In genomic region chr11:114057605-114058004, GRCh38 we compare ENCODE assay signal across 22 cellular contexts. TPM values are rescaled to one million over a fixed set of nuclear protein-coding genes. Genes with fewer than 3 reads are reported as not detected.
A peak's percentile ranks its signal among the peaks of the same experiment; 100 is the strongest.
DNase-seq lines count a peak whose midpoint lies in the region; ATAC-seq, FAIRE-seq and TF ChIP-seq lines count a peak whose summit lies in the region.
"Had no signal": no experiment of that assay in that cellular context is flagged by ENCODE, and none has a peak within 500 bp of the region (broad histone marks: within the 10 kb centered on the region; RNA-seq: fewer than 3 reads in every experiment).

No MANE protein-coding gene starts in this region.

- H3K27ac ChIP-seq in heart right ventricle (peak overlapping the region in 6 of 10 donors; percentile 39 to 99 (median 96)), upper lobe of right lung (peak overlapping the region; percentile 60), kidney (ENCODE audit: low read depth in 2 of 2, low read length in 2 of 2) (no peak overlapping the region)
- H3K27ac ChIP-seq: A549 had no signal

- H3K27ac Mint-ChIP-seq in brain (peak overlapping the region in 3 of 5 experiments; percentile 7 to 73 (median 59)), neural crest cell (ENCODE audit: unreplicated experiment) (no peak overlapping the region)
- H3K27ac Mint-ChIP-seq: activated CD4-positive, alpha-beta memory T cell treated with anti-CD3 and anti-CD28 coated beads for 36 hours had no signal

- no peaks in the 10 kb centered on the region for H3K36me3 Mint-ChIP-seq in brain
- H3K36me3 Mint-ChIP-seq in neural crest cell (ENCODE audit: low read depth): no peaks in the 10 kb centered on the region
- H3K36me3 Mint-ChIP-seq: activated CD4-positive, alpha-beta memory T cell treated with anti-CD3 and anti-CD28 coated beads for 36 hours had no signal

- WGBS in heart right ventricle, 2 donors: 32 to 96% methylated on average over 1 of the region's 1 CpG

- DNase-seq in heart right ventricle (no peak), cardiac septum (ENCODE audit: low spot score) (no peak), neural crest cell (ENCODE audit: low read depth, low spot score) (no peak), upper lobe of right lung (no peak), kidney (no peak), NOMO-1 (lab: John Stamatoyannopoulos, UW; ENCODE audit: unreplicated experiment in 2 of 2) (no peak)
- DNase-seq: activated CD4-positive, alpha-beta memory T cell treated with anti-CD3 and anti-CD28 coated beads for 36 hours; activated T-cell treated with anti-CD3 and anti-CD28 coated beads, Interleukin-2, amount 50 U/mL, for 48 hours; amniotic stem cell; cerebellar nuclear complex; KBM-7; mammary epithelial cell; NCI-H1092; NCI-H2107; NCI-H774; stimulated activated CD4-positive, alpha-beta T cell treated with anti-CD3 and anti-CD28 coated beads, Interleukin-4, amount 100 ng/mL, for 24 hours; stimulated activated CD8-positive, alpha-beta memory T cell treated with anti-CD3 and anti-CD28 coated beads, Interleukin-4, amount 100 ng/mL, for 48 hours had no signal

- TF ChIP-seq CTCF in heart right ventricle (IDR thresholded peaks at IDR 0.05): no peak
- TF ChIP-seq CTCF in brain (conservative IDR thresholded peaks at IDR 0.05): no peak
- TF ChIP-seq CTCF in neural crest cell (conservative IDR thresholded peaks at IDR 0.05): no peak
- TF ChIP-seq CTCF in upper lobe of right lung (IDR thresholded peaks at IDR 0.05): no peak
- TF ChIP-seq CTCF in kidney (IDR thresholded peaks at IDR 0.05; ENCODE audit: borderline replicate concordance, extremely low read depth, insufficient read depth): no peak

- H3K9me3 ChIP-seq in heart right ventricle (no peaks in the 10 kb centered on the region), upper lobe of right lung (no peaks in the 10 kb centered on the region), kidney (ENCODE audit: control insufficient read depth in 1 of 2, low read length in 2 of 2) (no peaks in the 10 kb centered on the region)
- H3K9me3 ChIP-seq: A549, tibial nerve had no signal

- no peak overlapping the region for H3K9ac ChIP-seq in kidney (ENCODE audit: low read length in 2 of 2)

- intact Hi-C loops in heart right ventricle (cut with DNase I) (loop anchor here in 8 of 10 donors (2.0 to 5.0 kb wide), 10 partner anchors 21 to 203 kb away; no protein-coding TSS in a partner anchor), cardiac septum (cut with DNase I) (loop anchor here (2.0 kb wide), 2 partner anchors 21 to 123 kb away; no protein-coding TSS in a partner anchor), upper lobe of right lung (cut with DNase I) (no loop called here), kidney (cut with DNase I) (no loop called here)

- H3K4me3 ChIP-seq in heart right ventricle (no peak overlapping the region), upper lobe of right lung (no peak overlapping the region), kidney (ENCODE audit: low read length in 2 of 2) (no peak overlapping the region)
- H3K4me3 ChIP-seq: A549 had no signal

- H3K9me3 Mint-ChIP-seq in brain (peaks cover 0 to 8% (median 0%) of the 10 kb centered on the region in 5 experiments), neural crest cell (no peaks in the 10 kb centered on the region)
- H3K9me3 Mint-ChIP-seq: activated CD4-positive, alpha-beta memory T cell treated with anti-CD3 and anti-CD28 coated beads for 36 hours had no signal

- peaks cover 0 to 20% (median 0%) of the 10 kb centered on the region in 7 donors for H3K27me3 ChIP-seq in heart right ventricle
- H3K27me3 ChIP-seq in upper lobe of right lung: no peaks in the 10 kb centered on the region
- H3K27me3 ChIP-seq: tibial nerve had no signal

- no peak for FAIRE-seq in kidney (lab: Jason Lieb, UNC)
- FAIRE-seq: A549, endometrium had no signal

- no peaks in the 10 kb centered on the region for H3K36me3 ChIP-seq in heart right ventricle
- peaks cover 2% of the 10 kb centered on the region for H3K36me3 ChIP-seq in upper lobe of right lung
- H3K36me3 ChIP-seq in kidney (ENCODE audit: control insufficient read depth in 1 of 2, insufficient read depth in 2 of 2, low read length in 2 of 2): no peaks in the 10 kb centered on the region

- H3K27me3 Mint-ChIP-seq in brain (peaks cover 61% of the 10 kb centered on the region), neural crest cell (ENCODE audit: low read depth) (peaks cover 30% of the 10 kb centered on the region)

- peaks cover 0 to 49% (median 36%) of the 10 kb centered on the region in 9 donors for H3K4me1 ChIP-seq in heart right ventricle
- peaks cover 23% of the 10 kb centered on the region for H3K4me1 ChIP-seq in upper lobe of right lung
- peaks cover 0 to 5% of the 10 kb centered on the region in 2 donors for H3K4me1 ChIP-seq in kidney (ENCODE audit: control insufficient read depth in 1 of 2, insufficient read depth in 1 of 2, low read depth in 1 of 2, low read length in 2 of 2)

- ATAC-seq in heart right ventricle (no peak), upper lobe of right lung (no peak), GM18517 (IDR thresholded peaks at IDR 0.05; ENCODE audit: unreplicated experiment) (no peak)
- ATAC-seq: A549 had no signal

- peaks cover 55% of the 10 kb centered on the region for H3K4me1 Mint-ChIP-seq in brain
- peaks cover 35% of the 10 kb centered on the region for H3K4me1 Mint-ChIP-seq in neural crest cell

- peak overlapping the region in 4 of 5 experiments; percentile 62 to 99 (median 91) for H3K4me3 Mint-ChIP-seq in brain
- peak overlapping the region; percentile 91 for H3K4me3 Mint-ChIP-seq in neural crest cell
- H3K4me3 Mint-ChIP-seq: activated CD4-positive, alpha-beta memory T cell treated with anti-CD3 and anti-CD28 coated beads for 36 hours had no signal

RNA-seq across cellular contexts. Expression of gene ZBTB16, which starts 1.9 kb away (rescaled TPM):
- total RNA-seq in heart right ventricle (100 to 1,000 TPM in 1 of 10 donors, 10 to 100 TPM in 9; 18.3 to 108 (median 72.9) TPM), cardiac septum (25.4 TPM), neural crest cell (36.6 and 39.4 TPM in 2 replicates), upper lobe of right lung (221 TPM), kidney (126 TPM)
- polyA plus RNA-seq in heart right ventricle (10 to 100 TPM; 21.1 to 39.6 TPM), brain (ENCODE audit: insufficient read depth, low read depth, low replicate concordance) (10.3 TPM), kidney (ENCODE audit: insufficient read depth, low read depth, low replicate concordance) (2.5 TPM)
- polyA plus RNA-seq: A549 had no signal

Comparison
In these comparisons a context has a peak if more than half of its experiments do, and no peak if none do; other contexts are left out.
1. H3K27ac ChIP-seq: peak in heart right ventricle (6 of 10) and upper lobe of right lung (single experiment); none in kidney (0 of 2).
2. intact Hi-C loops: an anchor here in heart right ventricle (2.0 to 5.0 kb wide) and cardiac septum (2.0 kb wide); none called in upper lobe of right lung and kidney.